Comparison of ENCODE assay signal across 19 cellular contexts in the genomic region with DNA sequence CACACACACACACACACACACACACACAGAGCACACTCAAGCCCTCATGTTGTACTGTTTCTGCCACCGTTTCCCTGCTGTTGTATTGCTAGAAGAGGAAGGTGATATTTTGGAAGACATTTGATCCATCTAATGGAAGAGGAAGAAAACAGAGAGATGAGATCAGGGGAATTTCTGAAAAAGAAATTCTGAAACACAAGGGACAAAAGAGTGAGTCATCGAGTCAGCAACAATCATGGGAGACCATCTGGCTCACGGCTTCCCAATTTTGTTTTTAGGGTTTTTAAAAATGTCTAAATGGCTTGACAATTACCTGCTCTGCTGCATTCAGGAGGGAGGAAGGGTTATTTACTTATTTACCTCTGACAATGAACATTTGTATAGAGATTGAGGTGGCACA. TPM values are rescaled to one million over a fixed set of nuclear protein-coding genes. Genes with fewer than 3 reads are reported as not detected.
DNase-seq lines count a peak whose midpoint lies in the region; ATAC-seq and TF ChIP-seq lines count a peak whose summit lies in the region.
"Had no signal": no experiment of that assay in that cellular context is flagged by ENCODE, and none has a peak within 500 bp of the region (broad histone marks: within the 10 kb centered on the region; RNA-seq: fewer than 3 reads in every experiment).

No MANE protein-coding gene starts in this region.

- dilution Hi-C loops in mammary epithelial cell (cut with HindIII; ENCODE audit: low sequenced_read_pairs), result no loop called here

- intact Hi-C loops in MCF 10A (cut with micrococcal nuclease), result no loop called here
- intact Hi-C loops in mammary epithelial cell (cut with micrococcal nuclease), result no loop called here

- no peak overlapping the region for H3K9ac ChIP-seq in mammary epithelial cell (ENCODE audit: insufficient read depth, low read length)

- H4K20me1 ChIP-seq in mammary epithelial cell (ENCODE audit: insufficient read depth, low read length), result no peaks in the 10 kb centered on the region

- H3K27ac ChIP-seq in mammary epithelial cell (ENCODE audit: insufficient read depth, low read depth, low read length), result no peak overlapping the region
- H3K27ac ChIP-seq: dorsolateral prefrontal cortex, psoas muscle, tibial nerve had no signal

- H3K4me1 Mint-ChIP-seq in MCF 10A (ENCODE audit: insufficient read depth, unreplicated experiment), result peaks cover 6% of the 10 kb centered on the region
- H3K4me1 Mint-ChIP-seq: activated T-helper 17 cell treated with anti-CD3 and anti-CD28 coated beads, Interleukin-2, amount 50 U/mL, for 72 hours; immature natural killer cell had no signal

- CTCF ChIA-PET in MCF 10A (lab: Yijun Ruan, JAX) (no interaction called here), mammary epithelial cell (lab: Charles Lee; ENCODE audit: low non-redundant PET) (no interaction called here)

- no peak for TF ChIP-seq CTCF in MCF 10A (IDR thresholded peaks at IDR 0.05; ENCODE audit: unreplicated experiment)
- TF ChIP-seq CTCF in mammary epithelial cell (conservative IDR thresholded peaks at IDR 0.05 in 1 of 2, IDR thresholded peaks at IDR 0.05 in 1 of 2; ENCODE audit: extremely low read depth in 1 of 2, insufficient read depth in 1 of 2, low read depth in 1 of 2, low read length in 2 of 2), result no peak
- TF ChIP-seq CTCF in fibroblast of the aortic adventitia (IDR thresholded peaks at IDR 0.05; ENCODE audit: insufficient read depth, low read length), result no peak

- no peaks in the 10 kb centered on the region for H3K9me3 Mint-ChIP-seq in MCF 10A (ENCODE audit: unreplicated experiment)
- H3K9me3 Mint-ChIP-seq: activated T-helper 17 cell treated with anti-CD3 and anti-CD28 coated beads, Interleukin-2, amount 50 U/mL, for 72 hours; immature natural killer cell had no signal

- no peaks in the 10 kb centered on the region for H3K9me3 ChIP-seq in mammary epithelial cell (replicated peaks; ENCODE audit: insufficient read depth, low read length)
- H3K9me3 ChIP-seq: gastrocnemius medialis, psoas muscle, tibial nerve had no signal

- H3K27me3 ChIP-seq in mammary epithelial cell (ENCODE audit: insufficient read depth, low read length), result no peaks in the 10 kb centered on the region
- H3K27me3 ChIP-seq: dorsolateral prefrontal cortex, gastrocnemius medialis, tibial nerve had no signal

- H3K4me1 ChIP-seq in mammary epithelial cell (ENCODE audit: insufficient read depth, low read length), result no peaks in the 10 kb centered on the region
- H3K4me1 ChIP-seq: psoas muscle had no signal

- H3K27me3 Mint-ChIP-seq in MCF 10A (ENCODE audit: insufficient read depth, unreplicated experiment), result no peaks in the 10 kb centered on the region

- H3K4me3 Mint-ChIP-seq in MCF 10A (ENCODE audit: unreplicated experiment), result no peak overlapping the region
- H3K4me3 Mint-ChIP-seq: activated T-helper 17 cell treated with anti-CD3 and anti-CD28 coated beads, Interleukin-2, amount 50 U/mL, for 72 hours; immature natural killer cell had no signal

- DNase-seq in MCF 10A (ENCODE audit: unreplicated experiment), result peak; percentile 14
- DNase-seq in mammary epithelial cell, result no peak
- peak; percentile 26 for DNase-seq in fibroblast of the aortic adventitia (ENCODE audit: low read depth)
- no peak for DNase-seq in GM19240 (ENCODE audit: insufficient read length, low spot score)
- DNase-seq in AG08396 (ENCODE audit: low spot score), result no peak
- DNase-seq in NCI-H2081 (lab: John Stamatoyannopoulos, UW), result no peak
- DNase-seq: activated CD4-positive, alpha-beta T cell treated with anti-CD3 and anti-CD28 coated beads for 4 hours; dorsolateral prefrontal cortex; gastrocnemius medialis; immature natural killer cell; Karpas-422; NCI-H226; psoas muscle; stimulated activated CD8-positive, alpha-beta memory T cell treated with anti-CD3 and anti-CD28 coated beads, Interleukin-4, amount 100 ng/mL, for 48 hours had no signal

- no peaks in the 10 kb centered on the region for H3K36me3 ChIP-seq in mammary epithelial cell (ENCODE audit: insufficient read depth, low read length)
- H3K36me3 ChIP-seq: gastrocnemius medialis, tibial nerve had no signal

- POLR2A ChIA-PET in MCF 10A (lab: Yijun Ruan, JAX), result no interaction called here

- H3K4me2 ChIP-seq in mammary epithelial cell (ENCODE audit: insufficient read depth, low read depth, low read length), result no peak overlapping the region

- no peaks in the 10 kb centered on the region for H3K79me2 ChIP-seq in mammary epithelial cell (ENCODE audit: insufficient read depth, low read length)

- BruUV-seq in MCF 10A (replicated peaks; lab: Mats Ljungman, UMichigan) (no TSS peak), mammary epithelial cell (replicated peaks; lab: Mats Ljungman, UMichigan) (no TSS peak)

- in situ Hi-C loops in mammary epithelial cell (cut with MboI; ENCODE audit: low sequenced_read_pairs in 2 of 2), result loop anchor here in 1 of 2 donors (25.0 kb wide), 1 partner anchor 322 kb away; no protein-coding TSS in a partner anchor

- WGBS in mammary epithelial cell (ENCODE audit: low coverage, missing lambda C conversion rate), result 46% methylated on average over 2 of the region's 3 CpGs

- no peak overlapping the region for H2AFZ ChIP-seq in mammary epithelial cell (ENCODE audit: low read depth, low read length)

- peak; percentile 37; the same call in 2 of the 3 replicates for ATAC-seq in SK-N-SH treated with all-trans-retinoic acid at 6 μM for 48 hours
- ATAC-seq in activated CD4-positive, CD25-positive, alpha-beta regulatory T cell treated with anti-CD3 and anti-CD28 coated beads, Interleukin-2, amount 50 U/mL, for 24 hours, result no peak
- ATAC-seq: activated T-helper 17 cell treated with anti-CD3 and anti-CD28 coated beads, Interleukin-2, amount 50 U/mL, for 72 hours; gastrocnemius medialis; GM12878; psoas muscle had no signal

- H3K27ac Mint-ChIP-seq in MCF 10A (ENCODE audit: low read depth, unreplicated experiment), result no peak overlapping the region
- H3K27ac Mint-ChIP-seq: activated T-helper 17 cell treated with anti-CD3 and anti-CD28 coated beads, Interleukin-2, amount 50 U/mL, for 72 hours; immature natural killer cell had no signal

- H3K4me3 ChIP-seq in mammary epithelial cell (replicated peaks in 1 of 3; ENCODE audit: insufficient read depth in 1 of 3, low read depth in 2 of 3, low read length in 3 of 3) (no peak overlapping the region), fibroblast of the aortic adventitia (ENCODE audit: low read depth, low read length) (no peak overlapping the region)
- H3K4me3 ChIP-seq: dorsolateral prefrontal cortex, gastrocnemius medialis, GM12878, psoas muscle, tibial nerve had no signal

- H3K36me3 Mint-ChIP-seq in MCF 10A (ENCODE audit: insufficient read depth, unreplicated experiment), result no peaks in the 10 kb centered on the region
- H3K36me3 Mint-ChIP-seq: immature natural killer cell had no signal

TF ChIP-seq in SK-N-SH treated with all-trans-retinoic acid at 6 μM for 48 hours, 23 proteins besides CTCF, POLR2A, EP300 and RAD21 (continues in another document):
- TF ChIP-seq ZNF565 (CRISPR knock-in tag; conservative IDR thresholded peaks at IDR 0.05; ENCODE audit: low read depth) (no peak), SNAI2 (CRISPR knock-in tag; IDR thresholded peaks at IDR 0.05) (no peak), BACH2 (CRISPR knock-in tag; IDR thresholded peaks at IDR 0.05; ENCODE audit: borderline replicate concordance) (no peak), ISL1 (CRISPR knock-in tag; IDR thresholded peaks at IDR 0.05) (no peak), TOX (CRISPR knock-in tag; IDR thresholded peaks at IDR 0.05; ENCODE audit: borderline replicate concordance) (no peak), PPARA (CRISPR knock-in tag; IDR thresholded peaks at IDR 0.05; ENCODE audit: borderline replicate concordance) (no peak)
- TF ChIP-seq, protein P1, sequence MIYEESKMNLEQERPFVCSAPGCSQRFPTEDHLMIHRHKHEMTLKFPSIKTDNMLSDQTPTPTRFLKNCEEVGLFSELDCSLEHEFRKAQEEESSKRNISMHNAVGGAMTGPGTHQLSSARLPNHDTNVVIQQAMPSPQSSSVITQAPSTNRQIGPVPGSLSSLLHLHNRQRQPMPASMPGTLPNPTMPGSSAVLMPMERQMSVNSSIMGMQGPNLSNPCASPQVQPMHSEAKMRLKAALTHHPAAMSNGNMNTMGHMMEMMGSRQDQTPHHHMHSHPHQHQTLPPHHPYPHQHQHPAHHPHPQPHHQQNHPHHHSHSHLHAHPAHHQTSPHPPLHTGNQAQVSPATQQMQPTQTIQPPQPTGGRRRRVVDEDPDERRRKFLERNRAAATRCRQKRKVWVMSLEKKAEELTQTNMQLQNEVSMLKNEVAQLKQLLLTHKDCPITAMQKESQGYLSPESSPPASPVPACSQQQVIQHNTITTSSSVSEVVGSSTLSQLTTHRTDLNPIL (CRISPR knock-in tag; IDR thresholded peaks at IDR 0.05; ENCODE audit: low read depth), result no peak
- TF ChIP-seq, protein P2, sequence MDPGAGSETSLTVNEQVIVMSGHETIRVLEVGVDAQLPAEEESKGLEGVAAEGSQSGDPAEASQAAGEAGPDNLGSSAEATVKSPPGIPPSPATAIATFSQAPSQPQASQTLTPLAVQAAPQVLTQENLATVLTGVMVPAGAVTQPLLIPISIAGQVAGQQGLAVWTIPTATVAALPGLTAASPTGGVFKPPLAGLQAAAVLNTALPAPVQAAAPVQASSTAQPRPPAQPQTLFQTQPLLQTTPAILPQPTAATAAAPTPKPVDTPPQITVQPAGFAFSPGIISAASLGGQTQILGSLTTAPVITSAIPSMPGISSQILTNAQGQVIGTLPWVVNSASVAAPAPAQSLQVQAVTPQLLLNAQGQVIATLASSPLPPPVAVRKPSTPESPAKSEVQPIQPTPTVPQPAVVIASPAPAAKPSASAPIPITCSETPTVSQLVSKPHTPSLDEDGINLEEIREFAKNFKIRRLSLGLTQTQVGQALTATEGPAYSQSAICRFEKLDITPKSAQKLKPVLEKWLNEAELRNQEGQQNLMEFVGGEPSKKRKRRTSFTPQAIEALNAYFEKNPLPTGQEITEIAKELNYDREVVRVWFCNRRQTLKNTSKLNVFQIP (CRISPR knock-in tag; IDR thresholded peaks at IDR 0.05; ENCODE audit: borderline replicate concordance, low read depth), result no peak
- TF ChIP-seq, protein P3, sequence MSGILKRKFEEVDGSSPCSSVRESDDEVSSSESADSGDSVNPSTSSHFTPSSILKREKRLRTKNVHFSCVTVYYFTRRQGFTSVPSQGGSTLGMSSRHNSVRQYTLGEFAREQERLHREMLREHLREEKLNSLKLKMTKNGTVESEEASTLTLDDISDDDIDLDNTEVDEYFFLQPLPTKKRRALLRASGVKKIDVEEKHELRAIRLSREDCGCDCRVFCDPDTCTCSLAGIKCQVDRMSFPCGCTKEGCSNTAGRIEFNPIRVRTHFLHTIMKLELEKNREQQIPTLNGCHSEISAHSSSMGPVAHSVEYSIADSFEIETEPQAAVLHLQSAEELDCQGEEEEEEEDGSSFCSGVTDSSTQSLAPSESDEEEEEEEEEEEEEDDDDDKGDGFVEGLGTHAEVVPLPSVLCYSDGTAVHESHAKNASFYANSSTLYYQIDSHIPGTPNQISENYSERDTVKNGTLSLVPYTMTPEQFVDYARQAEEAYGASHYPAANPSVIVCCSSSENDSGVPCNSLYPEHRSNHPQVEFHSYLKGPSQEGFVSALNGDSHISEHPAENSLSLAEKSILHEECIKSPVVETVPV (CRISPR knock-in tag; IDR thresholded peaks at IDR 0.05), result no peak

RNA-seq across cellular contexts. Expression of a gene that starts 22.0 kb away (rescaled TPM):
- total RNA-seq in MCF 10A (2022) (12.8 and 12.9 TPM in 2 replicates), mammary epithelial cell (10 to 100 TPM; 22.3 to 64.8 TPM), fibroblast of the aortic adventitia (ENCODE audit: low replicate concordance) (12.4 and 66.9 TPM in 2 replicates)
- polyA plus RNA-seq in mammary epithelial cell, result 6.2 TPM
- 9.2 TPM for polyA minus RNA-seq in mammary epithelial cell

Comparison
In these comparisons a context has a peak if more than half of its experiments do, and no peak if none do; other contexts are left out.
1. DNase-seq: peak in MCF 10A (single experiment) and fibroblast of the aortic adventitia (single experiment); none in mammary epithelial cell (single experiment), GM19240 (single experiment), AG08396 (single experiment) and NCI-H2081 (0 of 2).